Comparison of ENCODE assay signal across 9 cellular contexts in the genomic region with DNA sequence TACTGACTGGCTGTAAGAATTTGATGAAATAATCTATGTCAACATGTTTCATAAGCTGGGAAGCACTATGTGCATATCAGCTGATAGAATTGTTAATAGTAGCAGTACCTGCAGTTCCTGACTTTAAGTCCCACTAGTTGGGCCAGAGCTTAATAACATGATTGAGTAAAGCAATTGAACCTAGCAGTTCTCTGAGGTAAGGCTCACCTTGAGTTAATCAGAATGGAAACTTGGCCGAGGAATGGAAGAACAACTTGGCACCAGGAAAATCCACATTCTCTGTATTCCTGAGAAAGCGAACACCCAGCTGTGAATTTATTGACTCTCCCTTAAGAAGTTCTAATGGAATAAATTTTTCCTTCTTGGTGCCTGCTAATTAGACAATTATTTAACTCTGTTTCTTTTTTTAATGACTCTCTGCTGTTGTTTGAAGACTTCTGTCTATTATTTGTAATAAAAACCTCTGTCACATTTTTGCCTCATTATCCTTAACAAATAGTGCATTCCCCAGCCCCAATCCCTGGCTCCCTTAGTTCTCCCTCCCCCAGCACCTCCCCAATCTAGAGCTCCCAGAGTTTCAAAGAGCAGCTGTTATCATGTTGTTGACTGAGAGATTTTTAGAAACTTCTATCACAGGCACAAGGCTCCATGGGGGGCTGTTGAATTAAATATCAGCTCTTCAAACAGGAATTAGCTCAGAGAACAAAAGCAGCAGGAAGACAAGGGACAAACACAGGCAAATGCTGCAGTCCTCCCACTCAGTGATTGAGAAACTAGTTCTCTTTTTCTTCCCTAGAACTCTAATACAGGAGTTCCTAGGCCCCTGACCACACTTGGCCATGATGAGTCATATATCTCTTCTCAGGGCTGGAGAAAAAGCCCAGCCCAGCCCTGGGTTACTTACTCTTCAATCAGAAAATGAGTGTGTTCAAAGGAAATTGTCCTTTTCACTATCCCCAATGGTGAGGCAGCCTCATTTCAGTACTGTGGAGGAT.
A peak's percentile ranks its signal among the peaks of the same experiment; 100 is the strongest.
DNase-seq lines count a peak whose midpoint lies in the region; ATAC-seq and TF ChIP-seq lines count a peak whose summit lies in the region.
"Had no signal": no experiment of that assay in that cellular context is flagged by ENCODE, and none has a peak within 500 bp of the region (broad histone marks: within the 10 kb centered on the region; RNA-seq: fewer than 3 reads in every experiment).

No MANE protein-coding gene starts in this region.

- WGBS in hepatocyte (ENCODE audit: low lambda C conversion rate, missing lambda C conversion rate), result 93% methylated on average over 2 of the region's 2 CpGs
- WGBS in tibial nerve, 2 donors, result 72 to 74% methylated on average over 2 of the region's 2 CpGs

- no peak overlapping the region for H3K9ac ChIP-seq in HUES48 (ENCODE audit: low read depth, low read length)

- no peaks in the 10 kb centered on the region for H3K9me2 ChIP-seq in hepatocyte (replicated peaks; ENCODE audit: insufficient read depth)

- H3K27ac ChIP-seq in HUES48 (ENCODE audit: low read depth, low read length), result peak overlapping the region; percentile 94
- H3K27ac ChIP-seq in hepatocyte, result no peak overlapping the region
- H3K27ac ChIP-seq in gastrocnemius medialis, result no peak overlapping the region
- no peak overlapping the region for H3K27ac ChIP-seq in tibial nerve

- peak; percentile 99 for ATAC-seq in GM18502 (IDR thresholded peaks at IDR 0.05; ENCODE audit: poor library complexity, unreplicated experiment)
- ATAC-seq in GM21723 (IDR thresholded peaks at IDR 0.05; ENCODE audit: unreplicated experiment), result peak; percentile 97
- no peak for ATAC-seq in gastrocnemius medialis

- H4K20me1 ChIP-seq in hepatocyte (ENCODE audit: insufficient read depth, poor library complexity, severe bottlenecking), result no peaks in the 10 kb centered on the region

- no peak for TF ChIP-seq POLR2A in gastrocnemius medialis (IDR thresholded peaks at IDR 0.05)
- TF ChIP-seq POLR2A in tibial nerve (IDR thresholded peaks at IDR 0.05), result no peak

- H3K4me2 ChIP-seq in hepatocyte, result no peak overlapping the region

- H3K4me1 ChIP-seq in HUES48 (ENCODE audit: control insufficient read depth, insufficient read depth, low read length) (peaks cover 12% of the 10 kb centered on the region), hepatocyte (ENCODE audit: insufficient read depth) (no peaks in the 10 kb centered on the region), gastrocnemius medialis (no peaks in the 10 kb centered on the region), tibial nerve (no peaks in the 10 kb centered on the region)

- intact Hi-C loops in gastrocnemius medialis (cut with DNase I; ENCODE audit: low total_unique reads), result no loop called here

- H3K9me3 ChIP-seq in HUES48 (ENCODE audit: control insufficient read depth, insufficient read depth, low read length) (no peaks in the 10 kb centered on the region), hepatocyte (ENCODE audit: low read depth) (no peaks in the 10 kb centered on the region), gastrocnemius medialis (no peaks in the 10 kb centered on the region), tibial nerve (no peaks in the 10 kb centered on the region)

- in situ Hi-C loops in gastrocnemius medialis (cut with MboI; ENCODE audit: low sequenced_read_pairs in 4 of 4), result no loop called here

- TF ChIP-seq CTCF in hepatocyte (IDR thresholded peaks at IDR 0.05; ENCODE audit: poor library complexity) (no peak), gastrocnemius medialis (IDR thresholded peaks at IDR 0.05 in 4 of 5, conservative IDR thresholded peaks at IDR 0.05 in 1 of 5) (no peak), tibial nerve (IDR thresholded peaks at IDR 0.05) (no peak)

- no peak overlapping the region for H3K4me3 ChIP-seq in HUES48 (ENCODE audit: low read depth, low read length)
- H3K4me3 ChIP-seq in hepatocyte, result no peak overlapping the region
- no peak overlapping the region for H3K4me3 ChIP-seq in gastrocnemius medialis
- no peak overlapping the region for H3K4me3 ChIP-seq in tibial nerve

- peak; percentile 41 for DNase-seq in hepatocyte (ENCODE audit: low spot score)
- DNase-seq in NCI-H187 (lab: John Stamatoyannopoulos, UW), result no peak
- DNase-seq in SHP77 (lab: John Stamatoyannopoulos, UW), result no peak
- DNase-seq in gastrocnemius medialis, result no peak
- no peak for DNase-seq in tibial nerve (ENCODE audit: low spot score in 2 of 2)
- DNase-seq: naive B cell had no signal

- no peak for TF ChIP-seq EP300 in tibial nerve (IDR thresholded peaks at IDR 0.05)

- H3K36me3 ChIP-seq in HUES48 (ENCODE audit: control insufficient read depth, insufficient read depth, low read length) (no peaks in the 10 kb centered on the region), hepatocyte (replicated peaks; ENCODE audit: insufficient read depth, low read depth) (no peaks in the 10 kb centered on the region), gastrocnemius medialis (no peaks in the 10 kb centered on the region), tibial nerve (no peaks in the 10 kb centered on the region)

- no peaks in the 10 kb centered on the region for H3K79me2 ChIP-seq in hepatocyte

- no peak overlapping the region for H2AFZ ChIP-seq in hepatocyte

- H3K27me3 ChIP-seq in HUES48 (ENCODE audit: control insufficient read depth, insufficient read depth, low read length) (no peaks in the 10 kb centered on the region), hepatocyte (no peaks in the 10 kb centered on the region), gastrocnemius medialis (no peaks in the 10 kb centered on the region), tibial nerve (no peaks in the 10 kb centered on the region)

Comparison
In these comparisons a context has a peak if more than half of its experiments do, and no peak if none do; other contexts are left out.
1. ATAC-seq: peak in GM18502 (single experiment) and GM21723 (single experiment); none in gastrocnemius medialis (0 of 2).